ENCODE assay signal across 17 cellular contexts in genomic region chr5:65141487-65141886, GRCh38.
DNase-seq lines count a peak whose midpoint lies in the region.
"Had no signal": no experiment of that assay in that cellular context is flagged by ENCODE, and none has a peak within 500 bp of the region (broad histone marks: within the 10 kb centered on the region; RNA-seq: fewer than 3 reads in every experiment).

No MANE protein-coding gene starts in this region.

- H3K27me3 Mint-ChIP-seq in activated T-helper 2 cell treated with anti-CD3 and anti-CD28 coated beads, Interferon-gamma antibody, Interleukin-2, Interleukin-4, amounts not matched to agents 10 μg/mL and 5 μg/mL and 100 μg/mL, durations not matched to agents 14 hours and 24 hours and 36 hours (ENCODE audit: low read depth) = peaks cover 3% of the 10 kb centered on the region
- H3K27me3 Mint-ChIP-seq: B cell, memory B cell had no signal

- no peak overlapping the region for H3K27ac ChIP-seq in iPS-20b (ENCODE audit: low read length)
- H3K27ac ChIP-seq: ascending aorta had no signal

- DNase-seq in HAP-1 (ENCODE audit: low spot score in 2 of 2) (peak; percentile 12 to 34), NCI-H146 (lab: John Stamatoyannopoulos, UW) (peak; percentile 64), NCI-H82 treated with DMSO at 0.1 percent for 48 hours (lab: John Stamatoyannopoulos, UW; ENCODE audit: unreplicated experiment) (peak; percentile 12), posterior cingulate gyrus (no peak), NCI-H524 (lab: John Stamatoyannopoulos, UW) (no peak), NCI-H2196 treated with DMSO at 0.1 percent for 48 hours (lab: John Stamatoyannopoulos, UW; ENCODE audit: unreplicated experiment) (no peak)
- no peak for DNase-seq in activated T-helper 2 cell treated with anti-CD3 and anti-CD28 coated beads, Interferon-gamma antibody, Interleukin-2, Interleukin-4, amounts not matched to agents 10 μg/mL and 5 μg/mL and 100 μg/mL, durations not matched to agents 14 hours and 24 hours and 36 hours (ENCODE audit: low spot score)
- DNase-seq: activated naive CD4-positive, alpha-beta T cell; cortex of kidney; erythroblast; NK-92 treated with Interleukin-12 subunit alpha and Interleukin-12 subunit beta, amount 100 ng/mL, for 24 hours; stimulated activated CD4-positive, alpha-beta T cell treated with anti-CD3 and anti-CD28 coated beads, Interleukin-4, amount 100 ng/mL, for 1 hour; T-helper 2 cell had no signal

- H3K27me3 ChIP-seq in HAP-1 (ENCODE audit: low read depth) (no peaks in the 10 kb centered on the region), iPS-20b (ENCODE audit: insufficient read depth, low read length) (no peaks in the 10 kb centered on the region)
- H3K27me3 ChIP-seq: ascending aorta had no signal

- no peak overlapping the region for H3K4me3 Mint-ChIP-seq in activated T-helper 2 cell treated with anti-CD3 and anti-CD28 coated beads, Interferon-gamma antibody, Interleukin-2, Interleukin-4, amounts not matched to agents 10 μg/mL and 5 μg/mL and 100 μg/mL, durations not matched to agents 14 hours and 24 hours and 36 hours (ENCODE audit: low read depth)
- H3K4me3 Mint-ChIP-seq: B cell, memory B cell had no signal

- H3K36me3 ChIP-seq in HAP-1 (replicated peaks) (no peaks in the 10 kb centered on the region), iPS-20b (ENCODE audit: insufficient read depth, low read depth, low read length) (no peaks in the 10 kb centered on the region)
- H3K36me3 ChIP-seq: ascending aorta had no signal

- no peaks in the 10 kb centered on the region for H3K9me3 Mint-ChIP-seq in activated T-helper 2 cell treated with anti-CD3 and anti-CD28 coated beads, Interferon-gamma antibody, Interleukin-2, Interleukin-4, amounts not matched to agents 10 μg/mL and 5 μg/mL and 100 μg/mL, durations not matched to agents 14 hours and 24 hours and 36 hours
- H3K9me3 Mint-ChIP-seq: memory B cell had no signal

- H3K9ac ChIP-seq in iPS-20b (ENCODE audit: low read depth, low read length) = no peak overlapping the region

- no peaks in the 10 kb centered on the region for H3K9me3 ChIP-seq in HAP-1
- no peaks in the 10 kb centered on the region for H3K9me3 ChIP-seq in iPS-20b (ENCODE audit: insufficient read depth, low read depth, low read length)
- H3K9me3 ChIP-seq: ascending aorta had no signal

- H3K4me3 ChIP-seq in HAP-1 = no peak overlapping the region
- H3K4me3 ChIP-seq in iPS-20b (ENCODE audit: low read length) = peak overlapping the region; percentile 16; the same call in 1 of the 2 replicates
- H3K4me3 ChIP-seq: ascending aorta had no signal

- H3K36me3 Mint-ChIP-seq in activated T-helper 2 cell treated with anti-CD3 and anti-CD28 coated beads, Interferon-gamma antibody, Interleukin-2, Interleukin-4, amounts not matched to agents 10 μg/mL and 5 μg/mL and 100 μg/mL, durations not matched to agents 14 hours and 24 hours and 36 hours (ENCODE audit: low read depth) = no peaks in the 10 kb centered on the region
- H3K36me3 Mint-ChIP-seq: memory B cell had no signal

- H3K4me1 Mint-ChIP-seq in activated T-helper 2 cell treated with anti-CD3 and anti-CD28 coated beads, Interferon-gamma antibody, Interleukin-2, Interleukin-4, amounts not matched to agents 10 μg/mL and 5 μg/mL and 100 μg/mL, durations not matched to agents 14 hours and 24 hours and 36 hours (ENCODE audit: low read depth) = no peaks in the 10 kb centered on the region

- in situ Hi-C loops in HAP-1 (cut with MboI; ENCODE audit: low sequenced_read_pairs) = no loop called here

- H3K4me1 ChIP-seq in HAP-1 (peaks cover 22% of the 10 kb centered on the region), iPS-20b (ENCODE audit: insufficient read depth, low read length) (peaks cover 27% of the 10 kb centered on the region)

- H3K27ac Mint-ChIP-seq in activated T-helper 2 cell treated with anti-CD3 and anti-CD28 coated beads, Interferon-gamma antibody, Interleukin-2, Interleukin-4, amounts not matched to agents 10 μg/mL and 5 μg/mL and 100 μg/mL, durations not matched to agents 14 hours and 24 hours and 36 hours = no peak overlapping the region
- H3K27ac Mint-ChIP-seq: B cell, memory B cell had no signal

- intact Hi-C loops in posterior cingulate gyrus (cut with DNase I) = no loop called here
- intact Hi-C loops in activated T-helper 2 cell treated with anti-CD3 and anti-CD28 coated beads, Interferon-gamma antibody, Interleukin-2, Interleukin-4, amounts not matched to agents 10 μg/mL and 5 μg/mL and 100 μg/mL, durations not matched to agents 14 hours and 24 hours and 36 hours (cut with micrococcal nuclease) = no loop called here

Comparison
In these comparisons a context has a peak if more than half of its experiments do, and no peak if none do; other contexts are left out.
1. DNase-seq: peak in HAP-1 (2 of 2), NCI-H146 (single experiment) and NCI-H82 treated with DMSO at 0.1 percent for 48 hours (single experiment); none in posterior cingulate gyrus (0 of 10), activated T-helper 2 cell treated with anti-CD3 and anti-CD28 coated beads, Interferon-gamma antibody, Interleukin-2, Interleukin-4, amounts not matched to agents 10 μg/mL and 5 μg/mL and 100 μg/mL, durations not matched to agents 14 hours and 24 hours and 36 hours (single experiment), NCI-H524 (0 of 2) and NCI-H2196 treated with DMSO at 0.1 percent for 48 hours (single experiment).